ENCODE assay signal across 13 cellular contexts in the genomic region with DNA sequence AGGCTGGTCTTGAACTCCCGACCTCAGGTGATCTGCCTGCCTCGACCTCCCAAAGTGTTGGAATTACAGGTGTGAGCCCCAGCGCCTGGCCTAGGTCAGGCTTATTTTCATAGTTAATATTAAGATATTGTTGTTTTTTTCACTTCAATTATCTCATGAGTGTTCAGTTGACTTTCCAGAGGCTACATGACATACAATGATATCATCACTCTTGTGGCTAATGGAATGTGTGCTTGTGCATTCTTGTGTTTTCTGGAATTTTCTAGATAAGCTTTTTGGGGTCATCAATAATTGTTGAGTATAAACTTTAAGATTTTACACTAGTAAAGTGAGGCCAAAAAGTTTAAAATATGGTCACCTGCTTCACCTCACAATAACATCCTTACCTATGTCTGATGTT.
"Had no signal": no experiment of that assay in that cellular context is flagged by ENCODE, and none has a peak within 500 bp of the region (broad histone marks: within the 10 kb centered on the region; RNA-seq: fewer than 3 reads in every experiment).

No MANE protein-coding gene starts in this region.

- ATAC-seq: psoas muscle, right lobe of liver had no signal

- H3K27ac ChIP-seq: hepatocyte, left ventricle myocardium inferior, psoas muscle, right lobe of liver, spleen, stomach, thoracic aorta had no signal

- H3K4me3 ChIP-seq: hepatocyte, left ventricle myocardium inferior, psoas muscle, right lobe of liver, spleen, stomach, thoracic aorta had no signal

- H3K36me3 ChIP-seq: left ventricle myocardium inferior, right lobe of liver, spleen, stomach, thoracic aorta had no signal

- H3K4me1 ChIP-seq: psoas muscle, right lobe of liver, spleen, stomach had no signal

- H3K79me2 ChIP-seq: hepatocyte had no signal

- H3K9me3 ChIP-seq: left ventricle myocardium inferior, psoas muscle, right lobe of liver, stomach, thoracic aorta had no signal

- DNase-seq: activated naive CD4-positive, alpha-beta T cell; activated naive CD8-positive, alpha-beta T cell treated with anti-CD3 and anti-CD28 coated beads, Interleukin-2, amount 10 ng/mL, durations not matched to agents 7 days and 5 days; anterior cingulate cortex; endodermal cell; erythroblast; left ventricle myocardium inferior; psoas muscle; right lobe of liver; spleen; stomach; SW 1271 had no signal

- H3K4me2 ChIP-seq: hepatocyte had no signal

- H3K27me3 ChIP-seq: hepatocyte, right lobe of liver, spleen, stomach had no signal

- H2AFZ ChIP-seq: hepatocyte had no signal
